ENCODE assay signal across 1 cellular context in the genomic region with DNA sequence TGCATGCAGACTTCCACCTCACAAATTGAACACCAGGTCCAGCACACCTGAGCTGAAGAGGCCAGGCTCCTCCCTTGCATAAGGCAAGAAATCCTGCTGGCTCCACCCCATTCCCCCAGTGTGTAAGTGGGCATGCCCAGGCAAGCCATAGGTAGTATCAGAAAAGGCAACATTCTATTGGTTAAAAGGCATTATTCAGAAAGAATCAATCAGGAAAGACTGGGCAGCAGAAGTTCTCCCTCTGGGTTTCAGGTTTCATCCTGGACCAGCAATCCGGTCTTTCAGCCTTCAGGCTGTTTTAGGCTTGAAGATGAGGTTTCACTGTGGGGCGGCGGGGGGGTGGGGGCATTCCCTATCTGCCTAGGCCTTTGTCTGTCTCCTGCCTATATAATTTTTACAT.
TF ChIP-seq lines count a peak whose summit lies in the region.

No MANE protein-coding gene starts in this region.

TF ChIP-seq in H1, 55 proteins besides CTCF, POLR2A, EP300 and RAD21:
- no peak for TF ChIP-seq SRF (IDR thresholded peaks at IDR 0.05; ENCODE audit: low read depth, low read length)
- TF ChIP-seq SIX5 (IDR thresholded peaks at IDR 0.05; ENCODE audit: low read depth, low read length) = peak; percentile 26
- TF ChIP-seq SP1 (IDR thresholded peaks at IDR 0.05; ENCODE audit: low read depth, low read length) = 0 out of 2 replicates have a peak, but pooled peaks have one; percentile 18
- peak; percentile 19; the same call in 1 of the 2 replicates for TF ChIP-seq TBP (IDR thresholded peaks at IDR 0.05; ENCODE audit: low read depth, low read length)
- no peak for TF ChIP-seq HDAC6 (IDR thresholded peaks at IDR 0.05; ENCODE audit: low read depth, low read length)
- TF ChIP-seq TAF1 (IDR thresholded peaks at IDR 0.05; ENCODE audit: low read depth, low read length) = 0 out of 2 replicates have a peak, but pooled peaks have one; percentile 23
